In the genomic region with DNA sequence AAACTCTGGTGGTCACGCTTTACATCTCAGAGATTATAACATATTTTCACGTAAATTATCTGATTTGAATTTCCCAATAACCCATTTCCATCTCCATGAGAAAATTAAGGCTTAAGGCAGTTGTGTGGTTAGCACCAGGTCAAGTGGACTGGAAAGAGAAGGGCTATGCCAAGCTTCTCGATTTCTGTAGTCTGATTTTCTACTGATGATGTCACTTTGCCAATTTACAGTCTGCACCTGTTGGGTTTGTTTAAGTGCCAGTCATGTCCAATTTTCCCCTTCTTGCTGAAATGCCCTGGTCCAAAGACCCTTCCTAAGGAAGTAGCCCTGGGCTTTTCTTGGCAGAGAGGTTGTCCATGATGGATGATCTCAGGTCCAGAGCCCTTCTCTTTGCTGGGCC, we compare ENCODE assay signal across 30 cellular contexts.
"Had no signal": no experiment of that assay in that cellular context is flagged by ENCODE, and none has a peak within 500 bp of the region (broad histone marks: within the 10 kb centered on the region; RNA-seq: fewer than 3 reads in every experiment).

No MANE protein-coding gene starts in this region.

- H3K36me3 Mint-ChIP-seq: activated naive CD4-positive, alpha-beta T cell treated with anti-CD3 and anti-CD28 coated beads, Interleukin-2, amount 50 U/mL, for 24 hours; activated naive CD8-positive, alpha-beta T cell treated with anti-CD3 and anti-CD28 coated beads, Interleukin-2, amount 10 ng/mL, durations not matched to agents 7 days and 5 days; IgD-negative memory B cell had no signal

- H3K9me3 ChIP-seq: MG63, SJCRH30 had no signal

- DNase-seq: activated CD4-positive, alpha-beta T cell treated with anti-CD3 and anti-CD28 coated beads, Interleukin-2, amount 10 ng/mL, durations not matched to agents 24 days and 14 days; activated CD4-positive, alpha-beta T cell treated with anti-CD3 and anti-CD28 coated beads, Interleukin-2, amount 50 U/mL, for 4 hours; activated CD8-positive, alpha-beta T cell treated with anti-CD3 and anti-CD28 coated beads for 36 hours; activated gamma-delta T cell; activated naive CD4-positive, alpha-beta T cell treated with Interleukin-2 at 50 U/mL for 16 hours; activated naive CD8-positive, alpha-beta T cell treated with anti-CD3 and anti-CD28 coated beads, Interleukin-2, amount 10 ng/mL, durations not matched to agents 7 days and 5 days; activated T-cell treated with anti-CD3 and anti-CD28 coated beads, Interleukin-2, amount 50 U/mL, for 24 hours; amygdala; brain microvascular endothelial cell; central memory CD4-positive, alpha-beta T cell; Karpas-422; KBM-7; MG63; NCI-H1048; NCI-H1417 treated with DMSO at 0.1 percent for 48 hours; NCI-H187 treated with DMSO at 0.1 percent for 48 hours; NCI-H2081; NCI-H2171 treated with DMSO at 0.1 percent for 48 hours; NCI-H345; NCI-H524 treated with DMSO at 0.1 percent for 48 hours; NCI-H774; SHP77; T1000; WERI-Rb-1 had no signal

- H3K36me3 ChIP-seq: brain microvascular endothelial cell, MG63, SJCRH30, WERI-Rb-1 had no signal

- H3K27me3 ChIP-seq: brain microvascular endothelial cell, MG63, SJCRH30 had no signal

- H3K9me3 Mint-ChIP-seq: activated CD4-positive, alpha-beta T cell treated with anti-CD3 and anti-CD28 coated beads, Interleukin-2, amount 10 ng/mL, durations not matched to agents 24 days and 14 days; activated naive CD8-positive, alpha-beta T cell treated with anti-CD3 and anti-CD28 coated beads, Interleukin-2, amount 10 ng/mL, durations not matched to agents 7 days and 5 days had no signal

- H3K4me3 Mint-ChIP-seq: activated CD4-positive, alpha-beta T cell treated with anti-CD3 and anti-CD28 coated beads, Interleukin-2, amount 10 ng/mL, durations not matched to agents 24 days and 14 days; activated CD8-positive, alpha-beta T cell treated with anti-CD3 and anti-CD28 coated beads for 36 hours; activated naive CD4-positive, alpha-beta T cell treated with anti-CD3 and anti-CD28 coated beads, Interleukin-2, amount 50 U/mL, for 24 hours; activated naive CD8-positive, alpha-beta T cell treated with anti-CD3 and anti-CD28 coated beads, Interleukin-2, amount 10 ng/mL, durations not matched to agents 7 days and 5 days; activated T-cell treated with anti-CD3 and anti-CD28 coated beads, Interleukin-2, amount 50 U/mL, for 24 hours; IgD-negative memory B cell had no signal

- ATAC-seq: activated CD8-positive, alpha-beta T cell treated with anti-CD3 and anti-CD28 coated beads for 36 hours; Panc1 had no signal

- H3K27me3 Mint-ChIP-seq: activated CD4-positive, alpha-beta T cell treated with anti-CD3 and anti-CD28 coated beads, Interleukin-2, amount 10 ng/mL, durations not matched to agents 24 days and 14 days; activated CD8-positive, alpha-beta T cell treated with anti-CD3 and anti-CD28 coated beads for 36 hours; activated naive CD4-positive, alpha-beta T cell treated with anti-CD3 and anti-CD28 coated beads, Interleukin-2, amount 50 U/mL, for 24 hours; activated naive CD8-positive, alpha-beta T cell treated with anti-CD3 and anti-CD28 coated beads, Interleukin-2, amount 10 ng/mL, durations not matched to agents 7 days and 5 days; activated T-cell treated with anti-CD3 and anti-CD28 coated beads, Interleukin-2, amount 50 U/mL, for 24 hours; IgD-negative memory B cell had no signal

- H3K27ac Mint-ChIP-seq: activated CD4-positive, alpha-beta T cell treated with anti-CD3 and anti-CD28 coated beads, Interleukin-2, amount 10 ng/mL, durations not matched to agents 24 days and 14 days; activated CD8-positive, alpha-beta T cell treated with anti-CD3 and anti-CD28 coated beads for 36 hours; activated naive CD4-positive, alpha-beta T cell treated with anti-CD3 and anti-CD28 coated beads, Interleukin-2, amount 50 U/mL, for 24 hours; activated naive CD8-positive, alpha-beta T cell treated with anti-CD3 and anti-CD28 coated beads, Interleukin-2, amount 10 ng/mL, durations not matched to agents 7 days and 5 days; activated T-cell treated with anti-CD3 and anti-CD28 coated beads, Interleukin-2, amount 50 U/mL, for 24 hours; activated T-helper 2 cell treated with anti-CD3 and anti-CD28 coated beads, Interferon-gamma antibody, Interleukin-2, Interleukin-4, amounts not matched to agents 10 μg/mL and 5 μg/mL and 100 μg/mL, durations not matched to agents 14 hours and 24 hours and 36 hours; IgD-negative memory B cell had no signal

- H3K4me3 ChIP-seq: MG63, SJCRH30, SK-N-MC had no signal

- H3K27ac ChIP-seq: brain microvascular endothelial cell, SJCRH30, SK-N-MC, WERI-Rb-1 had no signal

- H3K4me1 Mint-ChIP-seq: activated CD4-positive, alpha-beta T cell treated with anti-CD3 and anti-CD28 coated beads, Interleukin-2, amount 10 ng/mL, durations not matched to agents 24 days and 14 days; activated naive CD4-positive, alpha-beta T cell treated with anti-CD3 and anti-CD28 coated beads, Interleukin-2, amount 50 U/mL, for 24 hours; activated naive CD8-positive, alpha-beta T cell treated with anti-CD3 and anti-CD28 coated beads, Interleukin-2, amount 10 ng/mL, durations not matched to agents 7 days and 5 days; IgD-negative memory B cell had no signal
